11 cellular contexts compared by ENCODE assay signal in genomic region chr1:211213702-211214101, GRCh38.
"Had no signal": no experiment of that assay in that cellular context is flagged by ENCODE, and none has a peak within 500 bp of the region (broad histone marks: within the 10 kb centered on the region; RNA-seq: fewer than 3 reads in every experiment).

No MANE protein-coding gene starts in this region.

- H3K27ac ChIP-seq: GM23248 had no signal

- ATAC-seq: GM23338, HCT116 had no signal

- FAIRE-seq: H1, H54 had no signal

- DNase-seq: GM23248, GOT3, H7, H9, HCEC 1CT, HFFc6 had no signal

- H3K36me3 ChIP-seq: HAP-1 had no signal

- H3K4me3 ChIP-seq: GM23248, GM23338, HAP-1 had no signal

- H3K9me3 ChIP-seq: HAP-1 had no signal

- H3K4me1 ChIP-seq: HAP-1 had no signal
